21 cellular contexts compared by ENCODE assay signal in the genomic region with DNA sequence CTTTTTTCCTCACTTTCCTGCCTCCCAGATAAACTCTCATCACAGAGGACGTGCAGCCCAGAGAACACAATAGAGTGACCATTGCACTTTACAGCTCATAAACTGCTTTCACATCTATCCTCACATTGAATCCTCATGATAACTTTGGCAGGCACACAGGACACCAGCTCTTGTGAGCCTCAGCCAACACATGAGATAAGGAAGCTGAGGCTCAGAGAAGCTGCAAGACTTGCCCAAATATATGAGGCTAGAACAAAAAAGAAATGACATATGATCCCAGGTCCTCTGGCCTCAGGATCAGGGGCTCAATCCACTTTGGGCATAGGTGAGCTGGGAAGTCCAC.
DNase-seq lines count a peak whose midpoint lies in the region; ATAC-seq, FAIRE-seq and TF ChIP-seq lines count a peak whose summit lies in the region.
"Had no signal": no experiment of that assay in that cellular context is flagged by ENCODE, and none has a peak within 500 bp of the region (broad histone marks: within the 10 kb centered on the region; RNA-seq: fewer than 3 reads in every experiment).

No MANE protein-coding gene starts in this region.

- H2BK20ac ChIP-seq in H1 (ENCODE audit: low read length), result no peak overlapping the region

- H2BK12ac ChIP-seq in H1 (ENCODE audit: low read depth, low read length), result 0 out of 2 replicates have a peak overlapping the region, but pooled peaks have one; percentile 27

- no peak overlapping the region for H4K8ac ChIP-seq in H1 (ENCODE audit: extremely low read depth, insufficient read depth, low read length)

- peak overlapping the region; percentile 78 for H3K27ac Mint-ChIP-seq in type B pancreatic cell
- H3K27ac Mint-ChIP-seq: activated T-helper 1 cell treated with anti-CD3 and anti-CD28 coated beads, Interleukin-12 subunit alpha, Interleukin-12 subunit beta, Interleukin-2, Interleukin-4 antibody, amounts not matched to agents 30 ng/mL and 10 ng/mL and 1 ng/mL, durations not matched to agents 14 hours and 24 hours and 36 hours; IgD-negative memory B cell; naive thymus-derived CD4-positive, alpha-beta T cell; T-helper 1 cell treated with Interleukin-12 subunit alpha and Interleukin-12 subunit beta and Interleukin-4 antibody, amounts not matched to agents 30 μg/mL and 1 μg/mL, for 36 hours had no signal

- H3K4me1 ChIP-seq in H1 (replicated peaks in 1 of 4; ENCODE audit: control insufficient read depth in 3 of 4, insufficient read depth in 4 of 4, low read length in 3 of 4) (no peaks in the 10 kb centered on the region), hepatocyte (ENCODE audit: insufficient read depth) (peaks cover 3% of the 10 kb centered on the region), small intestine (ENCODE audit: control insufficient read depth in 2 of 2, insufficient read depth in 1 of 2, low read depth in 1 of 2, low read length in 1 of 2) (no peaks in the 10 kb centered on the region), uterus (no peaks in the 10 kb centered on the region)
- H3K4me1 ChIP-seq: BLaER1 treated with 17β-estradiol and CSF1 and Interleukin-3, amounts not matched to agents 10 nM and 100 nM; prostate gland had no signal

- DNase-seq in Right ventricle myocardium inferior (ENCODE audit: missing footprints), result no peak
- DNase-seq in cardiac septum (ENCODE audit: low spot score), result no peak
- no peak for DNase-seq in H1 (ENCODE audit: low read depth in 1 of 2, low spot score in 2 of 2)
- DNase-seq in hepatocyte (ENCODE audit: low spot score), result no peak
- no peak for DNase-seq in type B pancreatic cell (ENCODE audit: extremely low spot score, unreplicated experiment)
- DNase-seq in small intestine, result no peak
- no peak for DNase-seq in uterus
- DNase-seq: glutamatergic neuron; MV-4-11; naive thymus-derived CD4-positive, alpha-beta T cell; NCI-H2029; NCI-H446; SHP77 had no signal

- H3K27me3 ChIP-seq in H1 (replicated peaks in 1 of 4; ENCODE audit: control insufficient read depth in 3 of 4, extremely low read depth in 1 of 4, insufficient read depth in 3 of 4, low read length in 3 of 4) (no peaks in the 10 kb centered on the region), hepatocyte (no peaks in the 10 kb centered on the region), small intestine (ENCODE audit: control insufficient read depth in 2 of 2, insufficient read depth in 2 of 2, low read length in 2 of 2) (no peaks in the 10 kb centered on the region), uterus (no peaks in the 10 kb centered on the region)
- H3K27me3 ChIP-seq: BLaER1 treated with 17β-estradiol and CSF1 and Interleukin-3, amounts not matched to agents 10 nM and 100 nM had no signal

- H3K9me3 Mint-ChIP-seq in type B pancreatic cell, result peaks cover 6% of the 10 kb centered on the region
- H3K9me3 Mint-ChIP-seq: activated T-helper 1 cell treated with anti-CD3 and anti-CD28 coated beads, Interleukin-12 subunit alpha, Interleukin-12 subunit beta, Interleukin-2, Interleukin-4 antibody, amounts not matched to agents 30 ng/mL and 10 ng/mL and 1 ng/mL, durations not matched to agents 14 hours and 24 hours and 36 hours; T-helper 1 cell treated with Interleukin-12 subunit alpha and Interleukin-12 subunit beta and Interleukin-4 antibody, amounts not matched to agents 30 μg/mL and 1 μg/mL, for 36 hours had no signal

- no peak overlapping the region for H3K14ac ChIP-seq in H1 (ENCODE audit: insufficient read length)

- H3K4me2 ChIP-seq in H1 (ENCODE audit: insufficient read depth in 1 of 2, low read depth in 2 of 2, low read length in 2 of 2) (no peak overlapping the region), hepatocyte (peak overlapping the region; percentile 54)
- H3K4me2 ChIP-seq: BLaER1 treated with 17β-estradiol and CSF1 and Interleukin-3, amounts not matched to agents 10 nM and 100 nM had no signal

- no peaks in the 10 kb centered on the region for H3K4me1 Mint-ChIP-seq in type B pancreatic cell (ENCODE audit: unreplicated experiment)
- H3K4me1 Mint-ChIP-seq: naive thymus-derived CD4-positive, alpha-beta T cell had no signal

- H3K36me3 ChIP-seq in H1 (ENCODE audit: control insufficient read depth in 2 of 4, insufficient read depth in 4 of 4, low read length in 3 of 4) (no peaks in the 10 kb centered on the region), hepatocyte (replicated peaks; ENCODE audit: insufficient read depth, low read depth) (no peaks in the 10 kb centered on the region), small intestine (ENCODE audit: control insufficient read depth in 2 of 2, insufficient read depth in 2 of 2, low read length in 2 of 2) (no peaks in the 10 kb centered on the region), uterus (no peaks in the 10 kb centered on the region)
- H3K36me3 ChIP-seq: BLaER1 treated with 17β-estradiol and CSF1 and Interleukin-3, amounts not matched to agents 10 nM and 100 nM; prostate gland had no signal

- 61% methylated on average over 1 of the region's 1 CpG; no CpG with 5 or more reads in 1 of the 2 experiments for WGBS in H1 (ENCODE audit: extremely low coverage in 1 of 2, insufficient coverage in 1 of 2, insufficient read length in 1 of 2, insufficient replicate concordance in 2 of 2, low coverage in 1 of 2, low lambda C conversion rate in 2 of 2, missing lambda C conversion rate in 1 of 2), 2 experiments
- 22% methylated on average over 1 of the region's 1 CpG for WGBS in hepatocyte (ENCODE audit: low lambda C conversion rate, missing lambda C conversion rate)
- 0 to 40% (median 32%) methylated on average over 1 of the region's 1 CpG for WGBS in small intestine, 3 donors

- H4K5ac ChIP-seq in H1 (ENCODE audit: insufficient read length, low read depth, low read length), result no peak overlapping the region

- H3K4me3 Mint-ChIP-seq in type B pancreatic cell, result no peak overlapping the region
- H3K4me3 Mint-ChIP-seq: activated T-helper 1 cell treated with anti-CD3 and anti-CD28 coated beads, Interleukin-12 subunit alpha, Interleukin-12 subunit beta, Interleukin-2, Interleukin-4 antibody, amounts not matched to agents 30 ng/mL and 10 ng/mL and 1 ng/mL, durations not matched to agents 14 hours and 24 hours and 36 hours; IgD-negative memory B cell; naive thymus-derived CD4-positive, alpha-beta T cell; T-helper 1 cell treated with Interleukin-12 subunit alpha and Interleukin-12 subunit beta and Interleukin-4 antibody, amounts not matched to agents 30 μg/mL and 1 μg/mL, for 36 hours had no signal

- H2BK15ac ChIP-seq in H1 (ENCODE audit: low read length), result no peak overlapping the region

- intact Hi-C loops in Right ventricle myocardium inferior (cut with DNase I) (loop anchor here (5.0 to 10.0 kb wide), 2 partner anchors 80 to 292 kb away; no protein-coding TSS in a partner anchor), cardiac septum (cut with DNase I) (loop anchor here (2.0 kb wide), 2 partner anchors 74 to 84 kb away; no protein-coding TSS in a partner anchor), uterus (cut with DNase I; ENCODE audit: low total_unique reads) (no loop called here)

- H3K4me3 ChIP-seq in H1 (ENCODE audit: extremely low read depth in 1 of 4, insufficient read depth in 2 of 4, low read depth in 3 of 4, low read length in 4 of 4), result no peak overlapping the region
- H3K4me3 ChIP-seq in hepatocyte, result no peak overlapping the region
- H3K4me3 ChIP-seq in small intestine (ENCODE audit: low read depth in 1 of 2, low read length in 2 of 2), result no peak overlapping the region
- H3K4me3 ChIP-seq in uterus, result no peak overlapping the region
- H3K4me3 ChIP-seq: BLaER1 treated with 17β-estradiol and CSF1 and Interleukin-3, amounts not matched to agents 10 nM and 100 nM; lung; prostate gland had no signal

- no peaks in the 10 kb centered on the region for H3K36me3 Mint-ChIP-seq in type B pancreatic cell
- H3K36me3 Mint-ChIP-seq: naive thymus-derived CD4-positive, alpha-beta T cell had no signal

- CTCF ChIA-PET in H1 (lab: Charles Lee; ENCODE audit: partially characterized antibody), result interaction anchor here (0.9 kb wide), 1 partner anchor 9 kb away, joined by 3 read pairs; no protein-coding TSS in a partner anchor

- no peak for TF ChIP-seq EP300 in H1 (IDR thresholded peaks at IDR 0.05; ENCODE audit: borderline replicate concordance in 1 of 2, low read depth in 2 of 2, low read length in 2 of 2)

- H3K9me2 ChIP-seq in hepatocyte (replicated peaks; ENCODE audit: insufficient read depth), result no peaks in the 10 kb centered on the region

- H3K23me2 ChIP-seq in H1 (ENCODE audit: low read depth, low read length), result no peaks in the 10 kb centered on the region

- H2BK5ac ChIP-seq in H1 (ENCODE audit: low read depth, low read length), result no peak overlapping the region

- H3K9me3 ChIP-seq in H1 (ENCODE audit: insufficient read depth in 2 of 2, low read depth in 1 of 2, low read length in 1 of 2) (no peaks in the 10 kb centered on the region), hepatocyte (ENCODE audit: low read depth) (no peaks in the 10 kb centered on the region), small intestine (ENCODE audit: control insufficient read depth, low read depth) (no peaks in the 10 kb centered on the region), uterus (no peaks in the 10 kb centered on the region)
- H3K9me3 ChIP-seq: BLaER1 treated with 17β-estradiol and CSF1 and Interleukin-3, amounts not matched to agents 10 nM and 100 nM; prostate gland had no signal

- ATAC-seq in Right ventricle myocardium inferior, result peak; percentile 56
- no peak for ATAC-seq in GM19351 (IDR thresholded peaks at IDR 0.05; ENCODE audit: unreplicated experiment)
- ATAC-seq: naive thymus-derived CD4-positive, alpha-beta T cell had no signal

- H2BK120ac ChIP-seq in H1 (replicated peaks; ENCODE audit: low read depth, low read length), result no peak overlapping the region

- FAIRE-seq in H1 (lab: Jason Lieb, UNC) (no peak), small intestine (lab: Jason Lieb, UNC) (no peak)
- FAIRE-seq: G401.6 had no signal

- no peak overlapping the region for H3K27ac ChIP-seq in H1 (ENCODE audit: low read depth, low read length)
- peak overlapping the region; percentile 74 for H3K27ac ChIP-seq in hepatocyte
- no peak overlapping the region for H3K27ac ChIP-seq in small intestine (ENCODE audit: low read depth in 1 of 2, low read length in 1 of 2)
- no peak overlapping the region for H3K27ac ChIP-seq in uterus
- H3K27ac ChIP-seq: BLaER1 treated with 17β-estradiol and CSF1 and Interleukin-3, amounts not matched to agents 10 nM and 100 nM; prostate gland had no signal

- H2AFZ ChIP-seq in H1 (ENCODE audit: low read length) (no peak overlapping the region), hepatocyte (no peak overlapping the region)

- H3K4ac ChIP-seq in H1 (replicated peaks; ENCODE audit: insufficient read length, low read depth, low read length), result no peak overlapping the region

- H3K23ac ChIP-seq in H1 (ENCODE audit: insufficient read length), result no peak overlapping the region

- no peaks in the 10 kb centered on the region for H4K20me1 ChIP-seq in H1 (replicated peaks in 1 of 2; ENCODE audit: control insufficient read depth in 1 of 2, insufficient read depth in 2 of 2, low read length in 2 of 2)
- H4K20me1 ChIP-seq in hepatocyte (ENCODE audit: insufficient read depth, poor library complexity, severe bottlenecking), result no peaks in the 10 kb centered on the region
- H4K20me1 ChIP-seq: BLaER1 treated with 17β-estradiol and CSF1 and Interleukin-3, amounts not matched to agents 10 nM and 100 nM had no signal

- no peak overlapping the region for H3K18ac ChIP-seq in H1 (ENCODE audit: extremely low read depth, low read length)

- no peak for TF ChIP-seq RAD21 in H1 (IDR thresholded peaks at IDR 0.05 in 1 of 2, conservative IDR thresholded peaks at IDR 0.05 in 1 of 2; ENCODE audit: low read depth in 2 of 2, low read length in 2 of 2)

- no peak overlapping the region for H2AK5ac ChIP-seq in H1 (ENCODE audit: low read depth, low read length)

- no peaks in the 10 kb centered on the region for H3K79me1 ChIP-seq in H1 (ENCODE audit: low read depth, low read length)

- H3K79me2 ChIP-seq in H1 (ENCODE audit: control insufficient read depth in 1 of 2, insufficient read depth in 2 of 2, low read length in 2 of 2), result no peaks in the 10 kb centered on the region
- no peaks in the 10 kb centered on the region for H3K79me2 ChIP-seq in hepatocyte

- no peak for TF ChIP-seq POLR2A in H1 (IDR thresholded peaks at IDR 0.05; ENCODE audit: control extremely low read depth in 1 of 2, low read depth in 2 of 2, low read length in 2 of 2)
- TF ChIP-seq POLR2A in uterus (IDR thresholded peaks at IDR 0.05), result no peak

- H3K27me3 Mint-ChIP-seq in type B pancreatic cell, result no peaks in the 10 kb centered on the region

- POLR2A ChIA-PET in H1 (lab: Charles Lee; ENCODE audit: partially characterized antibody), result no interaction called here

- no peak overlapping the region for H3K56ac ChIP-seq in H1 (replicated peaks; ENCODE audit: insufficient read length, low read depth, low read length)

- TF ChIP-seq CTCF in H1 (IDR thresholded peaks at IDR 0.05; ENCODE audit: control extremely low read depth in 1 of 3, insufficient read depth in 1 of 3, low read depth in 1 of 3, low read length in 3 of 3) (no peak), hepatocyte (IDR thresholded peaks at IDR 0.05; ENCODE audit: poor library complexity) (no peak), type B pancreatic cell (conservative IDR thresholded peaks at IDR 0.05) (no peak), uterus (IDR thresholded peaks at IDR 0.05) (no peak)

- H3K9ac ChIP-seq in H1 (replicated peaks in 1 of 4; ENCODE audit: extremely low read depth in 1 of 4, low read depth in 3 of 4, low read length in 3 of 4), result no peak overlapping the region
- H3K9ac ChIP-seq: BLaER1 treated with 17β-estradiol and CSF1 and Interleukin-3, amounts not matched to agents 10 nM and 100 nM had no signal

- H4K91ac ChIP-seq in H1 (replicated peaks; ENCODE audit: insufficient read length, low read length), result no peak overlapping the region
